ENCODE assay signal across 15 cellular contexts in the genomic region with DNA sequence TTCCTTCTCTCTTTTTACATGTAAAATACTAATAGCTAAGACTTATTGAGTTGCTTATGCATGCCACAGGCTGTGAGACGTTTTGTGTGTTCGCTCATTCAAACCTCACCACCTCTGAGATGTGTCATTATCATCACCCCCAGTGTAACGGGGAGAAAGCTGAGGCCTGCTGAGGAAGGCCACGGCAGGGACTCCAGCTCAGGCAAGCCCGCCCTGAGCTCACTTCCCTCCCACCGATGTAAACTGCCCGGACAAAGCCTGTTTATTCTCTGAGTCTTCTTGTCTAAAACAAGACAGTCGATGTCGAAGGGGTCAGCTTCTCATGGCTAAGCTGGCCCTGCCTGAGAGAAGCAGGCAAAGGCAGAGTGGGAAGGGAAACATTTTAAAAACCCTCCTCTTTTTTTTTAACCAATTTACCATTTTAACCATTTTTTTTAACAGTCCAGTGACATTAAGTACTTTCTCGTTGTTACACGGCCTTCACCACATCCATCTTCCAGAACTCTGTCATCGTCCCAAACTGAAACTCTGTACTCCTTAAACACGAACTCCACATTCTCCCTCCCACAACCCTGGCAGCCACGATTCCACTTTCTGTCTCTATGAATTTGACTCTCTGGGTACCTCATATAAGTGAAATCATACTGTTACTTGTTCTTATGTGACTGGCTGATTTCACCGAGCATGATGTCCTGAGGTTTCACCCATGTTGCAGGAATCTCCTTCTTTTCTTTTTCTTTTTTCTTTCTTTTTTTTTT.
DNase-seq lines count a peak whose midpoint lies in the region; ATAC-seq and TF ChIP-seq lines count a peak whose summit lies in the region.
"Had no signal": no experiment of that assay in that cellular context is flagged by ENCODE, and none has a peak within 500 bp of the region (broad histone marks: within the 10 kb centered on the region; RNA-seq: fewer than 3 reads in every experiment).

No MANE protein-coding gene starts in this region.

- DNase-seq in H7 = peak; percentile 62
- DNase-seq in astrocyte of the spinal cord (ENCODE audit: low read depth, low spot score) = peak; percentile 36
- DNase-seq in iris pigment epithelial cell (ENCODE audit: low read depth) = peak; percentile 1
- DNase-seq in putamen (ENCODE audit: low spot score) = peak; percentile 58
- no peak for DNase-seq in effector CD4-positive, alpha-beta T cell
- DNase-seq in OCI-M1 (lab: John Stamatoyannopoulos, UW) = no peak
- DNase-seq: activated CD4-positive, alpha-beta T cell treated with anti-CD3 and anti-CD28 coated beads, Interleukin-2, amount 50 U/mL, for 4 hours; activated gamma-delta T cell; naive thymus-derived CD4-positive, alpha-beta T cell; NCI-H226; PC-9; T-helper 2 cell had no signal

- no peaks in the 10 kb centered on the region for H3K27me3 ChIP-seq in H7 (ENCODE audit: control insufficient read depth, insufficient read depth, low read length)
- H3K27me3 ChIP-seq: breast epithelium had no signal

- ATAC-seq in HG02884 (IDR thresholded peaks at IDR 0.05; ENCODE audit: unreplicated experiment) = no peak
- ATAC-seq in GM18873 (IDR thresholded peaks at IDR 0.05; ENCODE audit: low FRiP score, unreplicated experiment) = no peak
- ATAC-seq: naive thymus-derived CD4-positive, alpha-beta T cell had no signal

- H3K4me3 ChIP-seq in H7 (ENCODE audit: insufficient read depth, low read depth, low read length) (no peak overlapping the region), astrocyte of the spinal cord (ENCODE audit: low read depth, low read length) (no peak overlapping the region)
- H3K4me3 ChIP-seq: breast epithelium, PC-9 had no signal

- TF ChIP-seq CTCF in astrocyte of the spinal cord (IDR thresholded peaks at IDR 0.05; ENCODE audit: low read depth, low read length) = no peak

- in situ Hi-C loops in astrocyte of the spinal cord (cut with HindIII; ENCODE audit: low sequenced_read_pairs) = no loop called here

- H3K36me3 ChIP-seq in H7 (replicated peaks; ENCODE audit: control insufficient read depth, insufficient read depth, low read length) = no peaks in the 10 kb centered on the region
- H3K36me3 ChIP-seq: breast epithelium had no signal

Comparison
In these comparisons a context has a peak if more than half of its experiments do, and no peak if none do; other contexts are left out.
1. DNase-seq: peak in H7 (single experiment), astrocyte of the spinal cord (single experiment), iris pigment epithelial cell (single experiment) and putamen (single experiment); none in effector CD4-positive, alpha-beta T cell (single experiment) and OCI-M1 (single experiment).